1 cellular context compared by ENCODE assay signal in the genomic region with DNA sequence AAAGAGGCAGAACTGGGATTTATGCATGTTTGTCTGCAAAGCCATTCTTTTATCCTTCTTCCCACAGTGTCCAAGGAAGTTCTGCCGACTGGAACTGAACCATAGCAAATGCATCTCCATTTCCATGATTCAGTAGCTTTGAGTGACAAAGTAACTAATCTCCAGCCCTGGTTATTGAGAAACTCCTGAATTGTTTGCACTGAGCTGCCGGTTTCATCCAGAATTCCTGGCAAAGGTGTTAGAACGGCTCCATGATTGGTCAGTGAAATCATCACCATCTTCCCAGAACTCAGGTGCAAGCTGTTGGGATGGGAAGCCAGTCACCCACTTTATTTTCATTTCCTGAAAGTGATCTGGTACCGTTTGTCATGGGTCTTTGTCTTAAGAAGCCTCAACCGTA.
TF ChIP-seq lines count a peak whose summit lies in the region.

No MANE protein-coding gene starts in this region.

TF ChIP-seq in H1, 55 proteins besides CTCF, POLR2A, EP300 and RAD21:
- TF ChIP-seq GTF2F1 (IDR thresholded peaks at IDR 0.05; ENCODE audit: borderline replicate concordance, low read depth, low read length): no peak
- TF ChIP-seq SP2 (IDR thresholded peaks at IDR 0.05; ENCODE audit: low read length): no peak
- TF ChIP-seq ASH2L (IDR thresholded peaks at IDR 0.05; ENCODE audit: low read length): no peak
- no peak for TF ChIP-seq TEAD4 (IDR thresholded peaks at IDR 0.05; ENCODE audit: low read depth, low read length)
- no peak for TF ChIP-seq FOSL1 (IDR thresholded peaks at IDR 0.05; ENCODE audit: insufficient read depth, low read depth, low read length)
- TF ChIP-seq TAF7 (optimal IDR thresholded peaks at IDR 0.05; ENCODE audit: borderline replicate concordance, low read depth, low read length): no peak
- TF ChIP-seq KDM4A (IDR thresholded peaks at IDR 0.05; ENCODE audit: low read depth, low read length, severe bottlenecking): no peak
- TF ChIP-seq SIRT6 (IDR thresholded peaks at IDR 0.05; ENCODE audit: low read length): no peak
- no peak for TF ChIP-seq BCL11A (IDR thresholded peaks at IDR 0.05; ENCODE audit: low read depth in 2 of 2, low read length in 2 of 2)
- no peak for TF ChIP-seq TCF12 (IDR thresholded peaks at IDR 0.05; ENCODE audit: low read depth, low read length)
- no peak for TF ChIP-seq BRCA1 (IDR thresholded peaks at IDR 0.05; ENCODE audit: low read depth, low read length)
- no peak for TF ChIP-seq CHD2 (IDR thresholded peaks at IDR 0.05; ENCODE audit: low read length)
- TF ChIP-seq YY1 (IDR thresholded peaks at IDR 0.05; ENCODE audit: low read depth, low read length): no peak
- no peak for TF ChIP-seq CHD1 (IDR thresholded peaks at IDR 0.05; ENCODE audit: low read depth, low read length)
- no peak for TF ChIP-seq CBX8 (IDR thresholded peaks at IDR 0.05; ENCODE audit: borderline replicate concordance, low read depth, low read length)
- TF ChIP-seq KDM1A (IDR thresholded peaks at IDR 0.05; ENCODE audit: borderline replicate concordance, low read length): no peak
- TF ChIP-seq RXRA (IDR thresholded peaks at IDR 0.05; ENCODE audit: insufficient read depth, low read depth, low read length): no peak
